8 cellular contexts compared by ENCODE assay signal in the genomic region with DNA sequence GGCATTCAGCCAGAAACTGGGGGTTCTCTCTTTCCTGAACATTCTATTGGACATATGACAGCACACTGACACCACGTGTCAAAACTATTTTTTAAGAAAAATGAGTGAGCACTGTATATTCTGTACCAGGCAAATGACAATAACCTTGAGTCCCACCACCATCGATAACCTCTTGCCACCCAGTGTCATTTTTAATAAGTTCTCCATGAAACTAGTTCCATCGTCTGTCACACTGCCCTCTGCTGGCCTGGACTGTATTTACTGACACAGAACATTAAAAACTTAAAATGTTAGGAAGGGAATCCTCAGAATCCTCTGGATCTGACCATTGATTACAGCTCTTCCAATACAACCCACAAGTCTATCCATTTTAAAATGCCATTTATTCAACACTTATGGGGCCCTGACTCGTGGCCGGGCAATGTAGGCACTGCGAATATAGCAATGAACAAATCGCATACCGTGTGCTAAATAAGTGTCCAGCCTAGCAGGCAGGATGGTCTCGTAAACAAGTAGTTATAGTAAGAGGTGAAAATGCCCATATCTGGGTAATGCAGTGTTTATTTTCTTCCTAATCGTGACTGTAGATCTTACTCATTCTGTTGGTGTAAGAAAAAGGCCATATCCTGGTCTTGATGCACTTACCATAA. TPM values are rescaled to one million over a fixed set of nuclear protein-coding genes. Genes with fewer than 3 reads are reported as not detected.
DNase-seq lines count a peak whose midpoint lies in the region; ATAC-seq and TF ChIP-seq lines count a peak whose summit lies in the region.

No MANE protein-coding gene starts in this region.

- peaks cover 0 to 20% (median 0%) of the 10 kb centered on the region in 4 donors for H3K4me1 ChIP-seq in esophagus muscularis mucosa

- intact Hi-C loops in esophagus muscularis mucosa (cut with DNase I) (loop anchor here (10.0 kb wide), 1 partner anchor 190 kb away; no protein-coding TSS in a partner anchor), natural killer cell (cut with micrococcal nuclease) (loop anchor here (5.0 kb wide), 1 partner anchor 257 kb away; no protein-coding TSS in a partner anchor)

- H3K4me1 Mint-ChIP-seq in natural killer cell: no peaks in the 10 kb centered on the region

- H3K36me3 ChIP-seq in MG63: no peaks in the 10 kb centered on the region
- no peaks in the 10 kb centered on the region for H3K36me3 ChIP-seq in esophagus muscularis mucosa

- no peak overlapping the region for H3K27ac ChIP-seq in esophagus muscularis mucosa (replicated peaks in 1 of 4)

- no peak overlapping the region for H3K27ac Mint-ChIP-seq in natural killer cell

- no peak overlapping the region for H3K4me3 Mint-ChIP-seq in natural killer cell

- peak; percentile 47 to 71 (median 57) for TF ChIP-seq CTCF in esophagus muscularis mucosa (IDR thresholded peaks at IDR 0.05)
- TF ChIP-seq CTCF in natural killer cell (IDR thresholded peaks at IDR 0.05): peak; percentile 49

- no peaks in the 10 kb centered on the region for H3K9me3 Mint-ChIP-seq in natural killer cell

- peak; percentile 10 for DNase-seq in NCI-H510A treated with DMSO at 0.1 percent for 48 hours (lab: John Stamatoyannopoulos, UW)
- DNase-seq in NCI-H510A (lab: John Stamatoyannopoulos, UW): no peak
- DNase-seq in MG63: peak; percentile 20
- peak; percentile 55 to 62 for DNase-seq in activated CD4-positive, alpha-beta T cell treated with anti-CD3 and anti-CD28 coated beads, Interleukin-2, amount 50 U/mL, for 48 hours
- no peak for DNase-seq in esophagus muscularis mucosa (ENCODE audit: extremely low spot score)
- peak; percentile 20 for DNase-seq in natural killer cell
- peak; percentile 49 for DNase-seq in ureter (ENCODE audit: low spot score)
- DNase-seq in NCI-H345 treated with DMSO at 0.1 percent for 48 hours (lab: John Stamatoyannopoulos, UW; ENCODE audit: unreplicated experiment): no peak

- peak in 1 of 3 donors; percentile 43 for ATAC-seq in natural killer cell

- TF ChIP-seq EP300 in esophagus muscularis mucosa (IDR thresholded peaks at IDR 0.05): no peak

- 71% methylated on average over 10 of the region's 10 CpGs for WGBS in esophagus muscularis mucosa

- no peaks in the 10 kb centered on the region for H3K36me3 Mint-ChIP-seq in natural killer cell

- no peak for TF ChIP-seq POLR2A in esophagus muscularis mucosa (IDR thresholded peaks at IDR 0.05; ENCODE audit: low read depth)

- no peak overlapping the region for H3K4me3 ChIP-seq in MG63
- no peak overlapping the region for H3K4me3 ChIP-seq in esophagus muscularis mucosa

- H3K9me3 ChIP-seq in MG63 (no peaks in the 10 kb centered on the region), esophagus muscularis mucosa (no peaks in the 10 kb centered on the region)

- H3K27me3 ChIP-seq in MG63 (no peaks in the 10 kb centered on the region), esophagus muscularis mucosa (no peaks in the 10 kb centered on the region)

- H3K27me3 Mint-ChIP-seq in natural killer cell (ENCODE audit: low read depth in 2 of 2): peaks cover 3 to 7% of the 10 kb centered on the region in 2 donors

RNA-seq across cellular contexts. Expression of a gene that starts 35.9 kb away (rescaled TPM):
- not detected in 2 replicates for total RNA-seq in MG63 (2014; rRNA removed; shearing (Covaris generic); ENCODE audit: low replicate concordance)
- total RNA-seq in esophagus muscularis mucosa (100 to 1,000 TPM in 1 of 4 donors, 10 to 100 TPM in 3; 73.5 to 108 (median 87.2) TPM), natural killer cell (not detected), ureter (14.3 TPM)

Comparison
In these comparisons a context has a peak if more than half of its experiments do, and no peak if none do; other contexts are left out.
1. DNase-seq: peak in NCI-H510A treated with DMSO at 0.1 percent for 48 hours (single experiment), MG63 (single experiment), activated CD4-positive, alpha-beta T cell treated with anti-CD3 and anti-CD28 coated beads, Interleukin-2, amount 50 U/mL, for 48 hours (2 of 2), natural killer cell (single experiment) and ureter (single experiment); none in NCI-H510A (single experiment), esophagus muscularis mucosa (single experiment) and NCI-H345 treated with DMSO at 0.1 percent for 48 hours (single experiment).
2. RNA of a gene that starts 35.9 kb away (total RNA-seq): 73.5 to 108 TPM in esophagus muscularis mucosa and 14.3 TPM in ureter (single experiment); not detected in natural killer cell and not detected in MG63; every median in the first group is over 10 times any median in the second.